Comparison of ENCODE assay signal across 1 cellular context in genomic region chr1:17654519-17654918, GRCh38.
TF ChIP-seq lines count a peak whose summit lies in the region.

No MANE protein-coding gene starts in this region.

TF ChIP-seq in GM23338, 12 proteins besides CTCF, POLR2A, EP300 and RAD21 (continued from another document):
- TF ChIP-seq REST (IDR thresholded peaks at IDR 0.05; ENCODE audit: unreplicated experiment) (no peak), ZNF114 (CRISPR knock-in tag; IDR thresholded peaks at IDR 0.05) (no peak), NANOG (IDR thresholded peaks at IDR 0.05; ENCODE audit: borderline replicate concordance) (no peak), EZH2phosphoT487 (IDR thresholded peaks at IDR 0.05; ENCODE audit: unreplicated experiment) (no peak)
TF ChIP-seq in GM23338: peak in this region for 0.
